Comparison of ENCODE assay signal across 1 cellular context in the genomic region with DNA sequence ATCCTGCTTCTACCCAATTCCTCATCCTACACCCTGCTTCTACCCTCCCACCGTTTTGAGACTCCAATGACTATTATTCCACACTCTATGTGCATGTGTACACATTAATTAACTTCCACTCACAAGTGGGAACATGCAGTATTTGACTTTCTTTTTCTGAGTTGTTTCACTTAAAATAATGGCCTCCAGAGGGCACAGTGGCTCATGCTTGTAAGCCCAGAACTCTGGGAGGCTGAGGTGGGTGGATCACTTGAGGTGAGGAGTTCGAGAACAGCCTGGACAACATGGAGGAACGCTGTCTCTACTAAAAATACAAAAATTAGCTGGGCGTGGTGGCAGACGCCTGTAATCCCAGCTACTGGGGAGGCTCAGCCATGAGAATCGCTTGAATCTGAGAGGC.
TF ChIP-seq lines count a peak whose summit lies in the region.

No MANE protein-coding gene starts in this region.

TF ChIP-seq in GM23338, 12 proteins besides CTCF, POLR2A, EP300 and RAD21 (continued from another document):
- TF ChIP-seq ZNF462 (CRISPR knock-in tag; IDR thresholded peaks at IDR 0.05), result no peak
- no peak for TF ChIP-seq ZNF114 (CRISPR knock-in tag; IDR thresholded peaks at IDR 0.05)
- no peak for TF ChIP-seq CREB1 (CRISPR knock-in tag; IDR thresholded peaks at IDR 0.05; ENCODE audit: low read depth)
- TF ChIP-seq STAT1 (IDR thresholded peaks at IDR 0.05; ENCODE audit: unreplicated experiment), result no peak
- no peak for TF ChIP-seq EZH2phosphoT487 (IDR thresholded peaks at IDR 0.05; ENCODE audit: unreplicated experiment)
- no peak for TF ChIP-seq ETS1 (IDR thresholded peaks at IDR 0.05)
- TF ChIP-seq, protein P1, sequence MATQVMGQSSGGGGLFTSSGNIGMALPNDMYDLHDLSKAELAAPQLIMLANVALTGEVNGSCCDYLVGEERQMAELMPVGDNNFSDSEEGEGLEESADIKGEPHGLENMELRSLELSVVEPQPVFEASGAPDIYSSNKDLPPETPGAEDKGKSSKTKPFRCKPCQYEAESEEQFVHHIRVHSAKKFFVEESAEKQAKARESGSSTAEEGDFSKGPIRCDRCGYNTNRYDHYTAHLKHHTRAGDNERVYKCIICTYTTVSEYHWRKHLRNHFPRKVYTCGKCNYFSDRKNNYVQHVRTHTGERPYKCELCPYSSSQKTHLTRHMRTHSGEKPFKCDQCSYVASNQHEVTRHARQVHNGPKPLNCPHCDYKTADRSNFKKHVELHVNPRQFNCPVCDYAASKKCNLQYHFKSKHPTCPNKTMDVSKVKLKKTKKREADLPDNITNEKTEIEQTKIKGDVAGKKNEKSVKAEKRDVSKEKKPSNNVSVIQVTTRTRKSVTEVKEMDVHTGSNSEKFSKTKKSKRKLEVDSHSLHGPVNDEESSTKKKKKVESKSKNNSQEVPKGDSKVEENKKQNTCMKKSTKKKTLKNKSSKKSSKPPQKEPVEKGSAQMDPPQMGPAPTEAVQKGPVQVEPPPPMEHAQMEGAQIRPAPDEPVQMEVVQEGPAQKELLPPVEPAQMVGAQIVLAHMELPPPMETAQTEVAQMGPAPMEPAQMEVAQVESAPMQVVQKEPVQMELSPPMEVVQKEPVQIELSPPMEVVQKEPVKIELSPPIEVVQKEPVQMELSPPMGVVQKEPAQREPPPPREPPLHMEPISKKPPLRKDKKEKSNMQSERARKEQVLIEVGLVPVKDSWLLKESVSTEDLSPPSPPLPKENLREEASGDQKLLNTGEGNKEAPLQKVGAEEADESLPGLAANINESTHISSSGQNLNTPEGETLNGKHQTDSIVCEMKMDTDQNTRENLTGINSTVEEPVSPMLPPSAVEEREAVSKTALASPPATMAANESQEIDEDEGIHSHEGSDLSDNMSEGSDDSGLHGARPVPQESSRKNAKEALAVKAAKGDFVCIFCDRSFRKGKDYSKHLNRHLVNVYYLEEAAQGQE (IDR thresholded peaks at IDR 0.05; ENCODE audit: unreplicated experiment), result no peak
